Comparison of ENCODE assay signal across 32 cellular contexts in the genomic region with DNA sequence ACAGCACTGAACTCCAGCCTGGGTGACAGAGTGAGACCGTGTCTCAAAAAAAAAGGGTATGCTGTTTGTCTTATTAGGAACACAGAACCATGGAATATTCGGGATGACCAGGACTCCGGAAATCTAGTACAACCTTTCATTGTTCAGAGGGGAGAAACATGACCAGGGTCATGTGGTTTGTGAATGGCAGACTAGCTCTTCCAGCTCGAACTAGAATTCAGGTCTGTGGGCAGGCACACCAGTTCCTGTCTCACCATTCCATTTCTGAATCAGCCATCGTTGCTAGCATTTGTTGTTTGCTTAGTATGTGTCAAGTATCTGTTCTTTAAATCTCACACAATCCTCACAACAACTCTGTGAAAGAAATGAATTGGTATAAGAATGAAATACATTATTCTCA. TPM values are rescaled to one million over a fixed set of nuclear protein-coding genes. Genes with fewer than 3 reads are reported as not detected.
A peak's percentile ranks its signal among the peaks of the same experiment; 100 is the strongest.
DNase-seq lines count a peak whose midpoint lies in the region; ATAC-seq, FAIRE-seq and TF ChIP-seq lines count a peak whose summit lies in the region.
"Had no signal": no experiment of that assay in that cellular context is flagged by ENCODE, and none has a peak within 500 bp of the region (broad histone marks: within the 10 kb centered on the region; RNA-seq: fewer than 3 reads in every experiment).

No MANE protein-coding gene starts in this region.

- dilution Hi-C loops in endothelial cell of umbilical vein (cut with MboI; ENCODE audit: extremely low pct_ligation_motif_present, low sequenced_read_pairs) = no loop called here

- peaks cover 11% of the 10 kb centered on the region for H3F3A ChIP-seq in PC-3 (ENCODE audit: low read length, unreplicated experiment)

- intact Hi-C loops in activated CD4-positive, alpha-beta memory T cell treated with anti-CD3 and anti-CD28 coated beads for 36 hours (cut with micrococcal nuclease) = loop anchor here (5.0 kb wide), 1 partner anchor 55 kb away; no protein-coding TSS in a partner anchor
- intact Hi-C loops in PC-3 (cut with micrococcal nuclease) (loop anchor here (2.0 kb wide), 2 partner anchors 54 to 80 kb away; no protein-coding TSS in a partner anchor), endothelial cell of umbilical vein (cut with micrococcal nuclease) (loop anchor here (5.0 kb wide), 1 partner anchor 180 kb away; no protein-coding TSS in a partner anchor)

- H4K20me1 ChIP-seq in PC-3 (ENCODE audit: low read length) = no peaks in the 10 kb centered on the region
- no peaks in the 10 kb centered on the region for H4K20me1 ChIP-seq in endothelial cell of umbilical vein (replicated peaks; ENCODE audit: control insufficient read depth, extremely low read depth, insufficient read depth, low read length)

- H3K79me2 ChIP-seq in PC-3 (ENCODE audit: low read length) = no peaks in the 10 kb centered on the region
- H3K79me2 ChIP-seq in endothelial cell of umbilical vein (ENCODE audit: control insufficient read depth, insufficient read depth, low read length) = no peaks in the 10 kb centered on the region

- no peaks in the 10 kb centered on the region for H3K9me2 ChIP-seq in PC-3 (replicated peaks; ENCODE audit: low read length)

- H3K4me3 Mint-ChIP-seq in activated CD4-positive, alpha-beta memory T cell treated with anti-CD3 and anti-CD28 coated beads for 36 hours = no peak overlapping the region
- H3K4me3 Mint-ChIP-seq in activated CD4-positive, alpha-beta memory T cell treated with anti-CD3 and anti-CD28 coated beads, Interleukin-2, amount 10 ng/mL, durations not matched to agents 7 days and 5 days = no peak overlapping the region
- no peak overlapping the region for H3K4me3 Mint-ChIP-seq in stimulated activated effector memory CD8-positive, alpha-beta T cell treated with anti-CD3 and anti-CD28 coated beads, Interleukin-12 subunit alpha, Interleukin-12 subunit beta, amount 100 ng/mL, for 72 hours
- H3K4me3 Mint-ChIP-seq: CD4-positive, alpha-beta T cell; mesothelial cell of epicardium; naive thymus-derived CD4-positive, alpha-beta T cell had no signal

- H3K4me3 ChIP-seq in PC-3 (ENCODE audit: low read length) (no peak overlapping the region), endothelial cell of umbilical vein (replicated peaks in 1 of 3; ENCODE audit: insufficient read depth in 1 of 3, low read depth in 1 of 3, low read length in 3 of 3) (no peak overlapping the region)
- H3K4me3 ChIP-seq: tibial artery had no signal

- TF ChIP-seq POLR2A in endothelial cell of umbilical vein (IDR thresholded peaks at IDR 0.05; ENCODE audit: low read depth, low read length) = no peak

- no peaks in the 10 kb centered on the region for H3K9me3 Mint-ChIP-seq in activated CD4-positive, alpha-beta memory T cell treated with anti-CD3 and anti-CD28 coated beads for 36 hours
- no peaks in the 10 kb centered on the region for H3K9me3 Mint-ChIP-seq in activated CD4-positive, alpha-beta memory T cell treated with anti-CD3 and anti-CD28 coated beads, Interleukin-2, amount 10 ng/mL, durations not matched to agents 7 days and 5 days
- no peaks in the 10 kb centered on the region for H3K9me3 Mint-ChIP-seq in stimulated activated effector memory CD8-positive, alpha-beta T cell treated with anti-CD3 and anti-CD28 coated beads, Interleukin-12 subunit alpha, Interleukin-12 subunit beta, amount 100 ng/mL, for 72 hours
- H3K9me3 Mint-ChIP-seq: activated naive CD8-positive, alpha-beta T cell treated with anti-CD3 and anti-CD28 coated beads, Interleukin-2, amount 10 ng/mL, durations not matched to agents 7 days and 5 days; CD4-positive, alpha-beta T cell; mesothelial cell of epicardium had no signal

- TF ChIP-seq CTCF in PC-3 (conservative IDR thresholded peaks at IDR 0.05; ENCODE audit: low read depth, low read length) (no peak), endothelial cell of umbilical vein (IDR thresholded peaks at IDR 0.05; ENCODE audit: extremely low read depth in 1 of 2, insufficient read depth in 1 of 2, low read depth in 1 of 2, low read length in 2 of 2) (no peak)

- peaks cover 38% of the 10 kb centered on the region for H3K4me1 Mint-ChIP-seq in activated CD4-positive, alpha-beta memory T cell treated with anti-CD3 and anti-CD28 coated beads for 36 hours (ENCODE audit: low read depth)
- peaks cover 44% of the 10 kb centered on the region for H3K4me1 Mint-ChIP-seq in activated CD4-positive, alpha-beta memory T cell treated with anti-CD3 and anti-CD28 coated beads, Interleukin-2, amount 10 ng/mL, durations not matched to agents 7 days and 5 days
- peaks cover 28% of the 10 kb centered on the region for H3K4me1 Mint-ChIP-seq in stimulated activated effector memory CD8-positive, alpha-beta T cell treated with anti-CD3 and anti-CD28 coated beads, Interleukin-12 subunit alpha, Interleukin-12 subunit beta, amount 100 ng/mL, for 72 hours

- peak overlapping the region; percentile 43 for H3K27ac Mint-ChIP-seq in activated CD4-positive, alpha-beta memory T cell treated with anti-CD3 and anti-CD28 coated beads for 36 hours
- no peak overlapping the region for H3K27ac Mint-ChIP-seq in activated CD4-positive, alpha-beta memory T cell treated with anti-CD3 and anti-CD28 coated beads, Interleukin-2, amount 10 ng/mL, durations not matched to agents 7 days and 5 days
- H3K27ac Mint-ChIP-seq in stimulated activated effector memory CD8-positive, alpha-beta T cell treated with anti-CD3 and anti-CD28 coated beads, Interleukin-12 subunit alpha, Interleukin-12 subunit beta, amount 100 ng/mL, for 72 hours = no peak overlapping the region
- H3K27ac Mint-ChIP-seq: WTC11 had no signal

- peaks cover 6% of the 10 kb centered on the region for H3K36me3 ChIP-seq in PC-3 (ENCODE audit: low read depth, low read length)
- H3K36me3 ChIP-seq in endothelial cell of umbilical vein (ENCODE audit: control insufficient read depth in 2 of 2, extremely low read depth in 1 of 2, insufficient read depth in 2 of 2, low read length in 2 of 2) = no peaks in the 10 kb centered on the region

- H3K27ac ChIP-seq in PC-3 (ENCODE audit: low read length) (peak overlapping the region; percentile 54), endothelial cell of umbilical vein (ENCODE audit: insufficient read depth, low read depth, low read length) (no peak overlapping the region)
- H3K27ac ChIP-seq: neutrophil, tibial artery had no signal

- peaks cover 5% of the 10 kb centered on the region for H3K9me3 ChIP-seq in PC-3 (ENCODE audit: low read length)
- H3K9me3 ChIP-seq in endothelial cell of umbilical vein (replicated peaks; ENCODE audit: control insufficient read depth, insufficient read depth, low read length) = no peaks in the 10 kb centered on the region
- H3K9me3 ChIP-seq: neutrophil, tibial artery had no signal

- H3K9me1 ChIP-seq in endothelial cell of umbilical vein (replicated peaks; ENCODE audit: control insufficient read depth, extremely low read depth, insufficient read depth, low read length) = no peaks in the 10 kb centered on the region

- H3K9ac ChIP-seq in PC-3 (ENCODE audit: low read length) (peak overlapping the region; percentile 8; the same call in 1 of the 2 replicates), endothelial cell of umbilical vein (replicated peaks; ENCODE audit: extremely low read depth, insufficient read depth, low read length) (no peak overlapping the region)

- POLR2A ChIA-PET in activated CD4-positive, alpha-beta memory T cell treated with anti-CD3 and anti-CD28 coated beads for 36 hours (lab: Charles Lee) = no interaction called here
- POLR2A ChIA-PET in activated CD4-positive, alpha-beta memory T cell treated with anti-CD3 and anti-CD28 coated beads, Interleukin-2, amount 10 ng/mL, durations not matched to agents 7 days and 5 days (lab: Charles Lee) = interaction anchor here (1.4 to 2.5 kb wide), 2 partner anchors 51 to 121 kb away, joined by 3 to 22 read pairs; partner anchors contain the start of gene MDM4
- POLR2A ChIA-PET in PC-3 (lab: Charles Lee; ENCODE audit: unreplicated experiment) = interaction anchor here (0.7 kb wide), 1 partner anchor 244 kb away, joined by 4 read pairs; no protein-coding TSS in a partner anchor
- POLR2A ChIA-PET in endothelial cell of umbilical vein (lab: Charles Lee) = no interaction called here

- H3K4me1 ChIP-seq in PC-3 (ENCODE audit: insufficient read depth, low read length) (peaks cover 47% of the 10 kb centered on the region), endothelial cell of umbilical vein (ENCODE audit: control insufficient read depth, extremely low read depth, insufficient read depth, low read length) (no peaks in the 10 kb centered on the region)

- ATAC-seq in PC-3 = peak; percentile 37
- ATAC-seq in stimulated activated effector memory CD8-positive, alpha-beta T cell treated with anti-CD3 and anti-CD28 coated beads, Interleukin-12 subunit alpha, Interleukin-12 subunit beta, amount 100 ng/mL, for 72 hours = peak; percentile 62
- ATAC-seq: esophagus mucosa; left ventricle myocardium superior; naive thymus-derived CD4-positive, alpha-beta T cell; sciatic nerve had no signal

- FAIRE-seq in endothelial cell of umbilical vein (lab: Jason Lieb, UNC) = peak; percentile 55
- FAIRE-seq: astrocyte, GM12891, H54, HTR-8/SVneo, keratinocyte, RCC 7860 had no signal

- CTCF ChIA-PET in activated CD4-positive, alpha-beta memory T cell treated with anti-CD3 and anti-CD28 coated beads for 36 hours (lab: Charles Lee) = interaction anchor here (0.7 to 6.9 kb wide), 7 partner anchors 8 to 245 kb away, joined by 3 to 149 read pairs (median 10); no protein-coding TSS in a partner anchor
- CTCF ChIA-PET in activated CD4-positive, alpha-beta memory T cell treated with anti-CD3 and anti-CD28 coated beads, Interleukin-2, amount 10 ng/mL, durations not matched to agents 7 days and 5 days (lab: Charles Lee) = interaction anchor here (0.9 to 6.7 kb wide), 10 partner anchors 11 to 240 kb away, joined by 3 to 144 read pairs (median 10); no protein-coding TSS in a partner anchor
- CTCF ChIA-PET in PC-3 (lab: Charles Lee) (interaction anchor here (1.7 to 2.8 kb wide), 2 partner anchors 25 to 240 kb away, joined by 5 to 103 read pairs; no protein-coding TSS in a partner anchor), endothelial cell of umbilical vein (lab: Charles Lee) (interaction anchor here (2.7 to 5.9 kb wide), 4 partner anchors 197 to 241 kb away, joined by 15 to 265 read pairs (median 50); no protein-coding TSS in a partner anchor)

- no TSS peak for BruUV-seq in PC-3 (replicated peaks; lab: Mats Ljungman, UMichigan)
- BruUV-seq in endothelial cell of umbilical vein (replicated peaks; lab: Mats Ljungman, UMichigan) = no TSS peak

- no peaks in the 10 kb centered on the region for H3K27me3 Mint-ChIP-seq in activated CD4-positive, alpha-beta memory T cell treated with anti-CD3 and anti-CD28 coated beads for 36 hours
- H3K27me3 Mint-ChIP-seq in activated CD4-positive, alpha-beta memory T cell treated with anti-CD3 and anti-CD28 coated beads, Interleukin-2, amount 10 ng/mL, durations not matched to agents 7 days and 5 days = no peaks in the 10 kb centered on the region
- H3K27me3 Mint-ChIP-seq: activated naive CD8-positive, alpha-beta T cell treated with anti-CD3 and anti-CD28 coated beads, Interleukin-2, amount 10 ng/mL, durations not matched to agents 7 days and 5 days; CD4-positive, alpha-beta T cell; naive thymus-derived CD4-positive, alpha-beta T cell had no signal

- H3K4me2 ChIP-seq in PC-3 (ENCODE audit: low read length) (peak overlapping the region; percentile 16), endothelial cell of umbilical vein (ENCODE audit: insufficient read depth, low read length) (no peak overlapping the region)

- H2AFZ ChIP-seq in PC-3 (ENCODE audit: low read length) (no peak overlapping the region), endothelial cell of umbilical vein (ENCODE audit: low read depth, low read length) (no peak overlapping the region)

- peak; percentile 45 for DNase-seq in activated CD4-positive, alpha-beta memory T cell treated with anti-CD3 and anti-CD28 coated beads for 36 hours
- DNase-seq in activated CD4-positive, alpha-beta memory T cell treated with anti-CD3 and anti-CD28 coated beads, Interleukin-2, amount 10 ng/mL, durations not matched to agents 7 days and 5 days = no peak
- DNase-seq in PC-3 (peak; percentile 88), endothelial cell of umbilical vein (ENCODE audit: low read depth, low spot score) (no peak), NCI-H1092 (lab: John Stamatoyannopoulos, UW) (no peak), SHP77 treated with DMSO at 0.1 percent for 48 hours (lab: John Stamatoyannopoulos, UW) (no peak), retina (no peak)
- DNase-seq in stimulated activated effector memory CD8-positive, alpha-beta T cell treated with anti-CD3 and anti-CD28 coated beads, Interleukin-12 subunit alpha, Interleukin-12 subunit beta, amount 100 ng/mL, for 72 hours (ENCODE audit: low spot score in 2 of 2) = no peak
- DNase-seq: activated CD4-positive, alpha-beta T cell treated with anti-CD3 and anti-CD28 coated beads, Interleukin-2, amount 50 U/mL, for 4 hours; activated gamma-delta T cell treated with Interleukin-2 at 50 U/mL for 16 hours; activated naive CD8-positive, alpha-beta T cell treated with anti-CD3 and anti-CD28 coated beads, Interleukin-2, amount 10 ng/mL, durations not matched to agents 7 days and 5 days; CD4-positive, alpha-beta T cell; left ventricle myocardium superior; naive thymus-derived CD4-positive, alpha-beta T cell; NCI-H1930; NCI-H774; stimulated activated CD4-positive, alpha-beta T cell treated with anti-CD3 and anti-CD28 coated beads, Interleukin-12 subunit alpha, Interleukin-12 subunit beta, amount 100 ng/mL, for 4 hours; stimulated activated CD4-positive, alpha-beta T cell treated with anti-CD3 and anti-CD28 coated beads, Interleukin-2, amount 100 ng/mL, for 48 hours; SW 1271; T1000; tibial artery had no signal

- no peaks in the 10 kb centered on the region for H3K27me3 ChIP-seq in PC-3 (ENCODE audit: low read length)
- H3K27me3 ChIP-seq in endothelial cell of umbilical vein (ENCODE audit: control insufficient read depth in 2 of 2, insufficient read depth in 2 of 2, low read length in 2 of 2) = no peaks in the 10 kb centered on the region
- H3K27me3 ChIP-seq: neutrophil, tibial artery had no signal

- peaks cover 12% of the 10 kb centered on the region for H3K36me3 Mint-ChIP-seq in activated CD4-positive, alpha-beta memory T cell treated with anti-CD3 and anti-CD28 coated beads for 36 hours
- peaks cover 31% of the 10 kb centered on the region for H3K36me3 Mint-ChIP-seq in activated CD4-positive, alpha-beta memory T cell treated with anti-CD3 and anti-CD28 coated beads, Interleukin-2, amount 10 ng/mL, durations not matched to agents 7 days and 5 days (ENCODE audit: low read depth)
- peaks cover 32% of the 10 kb centered on the region for H3K36me3 Mint-ChIP-seq in stimulated activated effector memory CD8-positive, alpha-beta T cell treated with anti-CD3 and anti-CD28 coated beads, Interleukin-12 subunit alpha, Interleukin-12 subunit beta, amount 100 ng/mL, for 72 hours

RNA-seq across cellular contexts. Expression of gene MDM4, which starts 50.9 kb away (rescaled TPM):
- total RNA-seq in activated CD4-positive, alpha-beta memory T cell treated with anti-CD3 and anti-CD28 coated beads for 36 hours = 10 to 100 TPM; 88.0 to 90.8 TPM
- 10 to 100 TPM; 85.1 to 95.4 TPM for total RNA-seq in activated CD4-positive, alpha-beta memory T cell treated with anti-CD3 and anti-CD28 coated beads, Interleukin-2, amount 10 ng/mL, durations not matched to agents 7 days and 5 days
- total RNA-seq in PC-3 (2014; rRNA removed) (36.3 and 55.7 TPM in 2 replicates), endothelial cell of umbilical vein (49.6 and 67.0 TPM in 2 replicates)
- polyA plus RNA-seq in endothelial cell of umbilical vein = 10.4 and 11.7 TPM in 2 replicates
- 3.3 and 5.0 TPM in 2 replicates for polyA plus RNA-seq in endothelial cell of umbilical vein (2011; cell fraction: cytosol; rRNA removed)
- polyA plus RNA-seq in endothelial cell of umbilical vein (2011; cell fraction: nucleus; rRNA removed) = 69.0 and 78.9 TPM in 2 replicates
- polyA plus RNA-seq in endothelial cell of umbilical vein (2012) = 6.3 and 8.8 TPM in 2 replicates
- polyA minus RNA-seq in endothelial cell of umbilical vein = 76.0 and 107 TPM in 2 replicates
- 10.9 TPM for polyA minus RNA-seq in endothelial cell of umbilical vein (2011; cell fraction: cytosol; rRNA and poly(A)+ RNA removed)
- polyA minus RNA-seq in endothelial cell of umbilical vein (2011; cell fraction: nucleus; rRNA and poly(A)+ RNA removed) = 155 and 217 TPM in 2 replicates

Comparison
In these comparisons a context has a peak if more than half of its experiments do, and no peak if none do; other contexts are left out.
1. DNase-seq: peak in activated CD4-positive, alpha-beta memory T cell treated with anti-CD3 and anti-CD28 coated beads for 36 hours (single experiment) and PC-3 (single experiment); none in activated CD4-positive, alpha-beta memory T cell treated with anti-CD3 and anti-CD28 coated beads, Interleukin-2, amount 10 ng/mL, durations not matched to agents 7 days and 5 days (single experiment), endothelial cell of umbilical vein (single experiment), stimulated activated effector memory CD8-positive, alpha-beta T cell treated with anti-CD3 and anti-CD28 coated beads, Interleukin-12 subunit alpha, Interleukin-12 subunit beta, amount 100 ng/mL, for 72 hours (0 of 2), NCI-H1092 (single experiment), SHP77 treated with DMSO at 0.1 percent for 48 hours (single experiment) and retina (single experiment).
2. POLR2A ChIA-PET loops: an anchor here in activated CD4-positive, alpha-beta memory T cell treated with anti-CD3 and anti-CD28 coated beads, Interleukin-2, amount 10 ng/mL, durations not matched to agents 7 days and 5 days (1.4 to 2.5 kb wide) and PC-3 (0.7 kb wide); none called in activated CD4-positive, alpha-beta memory T cell treated with anti-CD3 and anti-CD28 coated beads for 36 hours and endothelial cell of umbilical vein.